Comparison of ENCODE assay signal across 8 cellular contexts in the genomic region with DNA sequence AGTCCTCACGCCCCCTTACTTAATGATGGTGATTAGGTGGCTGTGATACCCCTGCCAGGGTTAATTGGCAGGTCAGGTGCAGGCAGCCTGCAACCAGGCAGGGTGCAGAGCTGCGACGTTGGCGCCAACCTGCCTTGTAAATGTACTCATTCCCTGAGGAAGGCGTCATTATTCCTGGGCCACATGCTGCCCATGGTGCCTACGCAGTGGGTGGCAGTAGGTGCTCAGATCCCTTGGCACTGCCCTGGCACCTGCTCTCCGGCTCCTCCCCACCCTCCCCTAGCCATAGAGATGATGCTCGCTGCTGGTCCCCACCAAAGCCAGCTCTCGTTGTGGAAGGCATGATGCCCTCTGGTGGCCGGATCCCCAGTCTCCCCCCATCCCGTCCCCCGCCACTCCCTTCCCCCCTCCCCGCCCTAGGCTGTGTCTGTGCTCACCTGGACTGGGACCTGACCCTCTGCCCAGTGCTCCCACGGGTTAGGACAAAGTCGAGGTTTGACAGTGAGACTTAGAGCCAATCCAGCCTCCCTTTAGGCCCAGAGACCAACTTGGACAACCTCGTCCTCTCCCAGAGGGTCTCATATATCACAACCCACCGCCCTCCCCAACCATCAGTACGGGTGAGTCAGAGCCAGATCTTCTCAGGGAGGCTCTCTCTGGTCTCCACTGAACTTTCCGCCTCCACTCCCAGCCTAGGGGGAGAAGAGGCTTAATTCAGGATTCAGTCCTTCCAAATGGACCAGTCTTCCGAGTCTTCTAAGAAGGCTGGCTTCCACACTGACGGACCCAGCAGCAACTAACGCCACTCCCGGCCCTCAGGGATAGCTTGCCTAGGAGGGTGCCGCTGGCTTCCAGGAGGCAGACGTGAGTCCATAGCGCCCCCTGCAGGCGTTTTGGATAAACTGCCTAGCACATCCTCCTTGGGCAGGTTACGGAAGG. TPM values are rescaled to one million over a fixed set of nuclear protein-coding genes. Genes with fewer than 3 reads are reported as not detected.
A peak's percentile ranks its signal among the peaks of the same experiment; 100 is the strongest.
DNase-seq lines count a peak whose midpoint lies in the region; ATAC-seq and TF ChIP-seq lines count a peak whose summit lies in the region.

No MANE protein-coding gene starts in this region.

- intact Hi-C loops in ovary (cut with DNase I) (loop anchor here (2.0 to 5.0 kb wide), 3 partner anchors 75 to 77 kb away; no protein-coding TSS in a partner anchor), testis (cut with DNase I; ENCODE audit: low total_unique reads) (loop anchor here (5.0 kb wide), 1 partner anchor 75 kb away; no protein-coding TSS in a partner anchor)

- H3K27me3 ChIP-seq in ovary (no peaks in the 10 kb centered on the region), testis (no peaks in the 10 kb centered on the region)

- no peak for TF ChIP-seq EP300 in ovary (IDR thresholded peaks at IDR 0.05)

- H3K36me3 Mint-ChIP-seq in activated naive CD8-positive, alpha-beta T cell = peaks cover 6% of the 10 kb centered on the region
- H3K36me3 Mint-ChIP-seq in glutamatergic neuron (ENCODE audit: unreplicated experiment) = no peaks in the 10 kb centered on the region

- H3K36me3 ChIP-seq in ovary (no peaks in the 10 kb centered on the region), testis (ENCODE audit: low read depth, missing control alignments) (no peaks in the 10 kb centered on the region)

- H3K27ac ChIP-seq in ovary = peak overlapping the region; percentile 20 to 31
- H3K27ac ChIP-seq in testis = peak overlapping the region in 1 of 2 donors; percentile 45

- WGBS in ovary, 3 donors = 5 to 8% (median 7%) methylated on average over 25 to 28 of the region's 28 CpGs
- WGBS in testis, 2 donors = 6 to 7% methylated on average over 19 to 28 of the region's 28 CpGs

- no peaks in the 10 kb centered on the region for H3K27me3 Mint-ChIP-seq in activated naive CD8-positive, alpha-beta T cell
- H3K27me3 Mint-ChIP-seq in glutamatergic neuron (ENCODE audit: unreplicated experiment) = peaks cover 8% of the 10 kb centered on the region

- peak overlapping the region; percentile 67 for H3K4me3 Mint-ChIP-seq in activated naive CD8-positive, alpha-beta T cell
- H3K4me3 Mint-ChIP-seq in glutamatergic neuron (ENCODE audit: unreplicated experiment) = peak overlapping the region; percentile 76

- DNase-seq in 8988T (peak; percentile 83), NCI-H128 (lab: John Stamatoyannopoulos, UW; ENCODE audit: unreplicated experiment) (peak; percentile 94), SKM-1 treated with dmso at 0.1 percent for 144 hours (lab: John Stamatoyannopoulos, UW; ENCODE audit: unreplicated experiment) (peak; percentile 88), glutamatergic neuron (peak; percentile 93), ovary (peak; percentile 77 to 90 (median 84)), testis (peak; percentile 93)

- H3K4me1 Mint-ChIP-seq in activated naive CD8-positive, alpha-beta T cell (ENCODE audit: low read depth) = peaks cover 31% of the 10 kb centered on the region
- peaks cover 13% of the 10 kb centered on the region for H3K4me1 Mint-ChIP-seq in glutamatergic neuron (ENCODE audit: low read depth, unreplicated experiment)

- peak; percentile 39 for ATAC-seq in GM18867 (IDR thresholded peaks at IDR 0.05; ENCODE audit: unreplicated experiment)

- TF ChIP-seq POLR2A in ovary (IDR thresholded peaks at IDR 0.05) (no peak), testis (IDR thresholded peaks at IDR 0.05) (no peak)

- H3K4me1 ChIP-seq in ovary (ENCODE audit: insufficient read depth) (peaks cover 7% of the 10 kb centered on the region), testis (peaks cover 26% of the 10 kb centered on the region)

- H3K4me3 ChIP-seq in ovary = no peak overlapping the region
- H3K4me3 ChIP-seq in testis = no peak overlapping the region

- H3K27ac Mint-ChIP-seq in activated naive CD8-positive, alpha-beta T cell = no peak overlapping the region
- H3K27ac Mint-ChIP-seq in glutamatergic neuron (ENCODE audit: unreplicated experiment) = peak overlapping the region; percentile 62

- H3K9me3 Mint-ChIP-seq in activated naive CD8-positive, alpha-beta T cell (ENCODE audit: low read depth) = no peaks in the 10 kb centered on the region
- H3K9me3 Mint-ChIP-seq in glutamatergic neuron (ENCODE audit: unreplicated experiment) = peaks cover 3% of the 10 kb centered on the region

- H3K9me3 ChIP-seq in ovary (no peaks in the 10 kb centered on the region), testis (no peaks in the 10 kb centered on the region)

- peak; percentile 80 for TF ChIP-seq CTCF in glutamatergic neuron (IDR thresholded peaks at IDR 0.05; ENCODE audit: partially characterized antibody, unreplicated experiment)
- TF ChIP-seq CTCF in ovary (IDR thresholded peaks at IDR 0.05) = peak; percentile 40 to 93 (median 76)
- TF ChIP-seq CTCF in testis (IDR thresholded peaks at IDR 0.05) = peak; percentile 90 to 91 (median 90)

RNA-seq across cellular contexts. Expression of a gene that starts 5.7 kb away (rescaled TPM):
- total RNA-seq in glutamatergic neuron (ENCODE audit: unreplicated experiment) = 108 TPM
- total RNA-seq in ovary = 100 to 1,000 TPM in 6 of 7 donors, 10 to 100 TPM in 1; 96.5 to 209 (median 158) TPM
- 100 to 1,000 TPM; 219 to 499 TPM for polyA plus RNA-seq in ovary
- 100 to 1,000 TPM; 242 to 255 TPM for total RNA-seq in testis
- 397 TPM for polyA plus RNA-seq in testis (ENCODE audit: insufficient read depth, low read depth, low replicate concordance)

RNA-seq across cellular contexts. Expression of a gene that starts 6.2 kb away (rescaled TPM):
- total RNA-seq in glutamatergic neuron (ENCODE audit: unreplicated experiment) = 30.4 TPM
- under 1 TPM in 6 of 7 donors, not detected in 1; 0.12 to 0.87 (median 0.54) TPM for total RNA-seq in ovary
- under 1 TPM; 0.12 to 0.24 TPM for polyA plus RNA-seq in ovary
- 1 to 10 TPM; 3.7 to 3.9 TPM for total RNA-seq in testis
- 4.0 TPM for polyA plus RNA-seq in testis (ENCODE audit: insufficient read depth, low read depth, low replicate concordance)

RNA-seq across cellular contexts. Expression of a gene that starts 27.1 kb away (rescaled TPM):
- total RNA-seq in glutamatergic neuron (ENCODE audit: unreplicated experiment) (27.7 TPM), ovary (100 to 1,000 TPM in 1 of 7 donors, 10 to 100 TPM in 6; 59.3 to 126 (median 85.5) TPM), testis (100 to 1,000 TPM in 1 of 2 donors, 10 to 100 TPM in 1; 69.9 to 104 TPM)
- polyA plus RNA-seq in ovary (100 to 1,000 TPM in 1 of 2 donors, under 1 TPM in 1; 0.70 to 168 TPM), testis (ENCODE audit: insufficient read depth, low read depth, low replicate concordance) (77.7 TPM)

RNA-seq across cellular contexts. Expression of a gene that starts 31.8 kb away (rescaled TPM):
- total RNA-seq in glutamatergic neuron (ENCODE audit: unreplicated experiment) = 8.6 TPM
- 10 to 100 TPM; 10.8 to 31.4 (median 16.8) TPM for total RNA-seq in ovary
- 10 to 100 TPM; 19.7 to 50.2 TPM for polyA plus RNA-seq in ovary
- total RNA-seq in testis = 10 to 100 TPM; 25.2 to 30.0 TPM
- polyA plus RNA-seq in testis (ENCODE audit: insufficient read depth, low read depth, low replicate concordance) = 33.7 TPM

RNA-seq across cellular contexts. Expression of a gene that starts 39.8 kb away (rescaled TPM):
- 1.7 TPM for total RNA-seq in glutamatergic neuron (ENCODE audit: unreplicated experiment)
- total RNA-seq in ovary = 10 to 100 TPM; 12.1 to 51.6 (median 16.6) TPM
- 10 to 100 TPM; 18.6 to 27.3 TPM for polyA plus RNA-seq in ovary
- total RNA-seq in testis = 10 to 100 TPM; 13.1 to 14.5 TPM
- polyA plus RNA-seq in testis (ENCODE audit: insufficient read depth, low read depth, low replicate concordance) = 13.0 TPM
